In genomic region chr10:50624866-50625491, GRCh38 we compare ENCODE assay signal across 8 cellular contexts. TPM values are rescaled to one million over a fixed set of nuclear protein-coding genes. Genes with fewer than 3 reads are reported as not detected.
DNase-seq lines count a peak whose midpoint lies in the region; ATAC-seq, FAIRE-seq and TF ChIP-seq lines count a peak whose summit lies in the region.

No MANE protein-coding gene starts in this region.

- H3K27me3 ChIP-seq in SU-DHL-6 (ENCODE audit: low read length): no peaks in the 10 kb centered on the region
- no peaks in the 10 kb centered on the region for H3K27me3 ChIP-seq in adrenal gland

- no peaks in the 10 kb centered on the region for H3K36me3 ChIP-seq in SU-DHL-6 (ENCODE audit: low read length)
- peaks cover 0 to 4% of the 10 kb centered on the region in 2 donors for H3K36me3 ChIP-seq in adrenal gland (replicated peaks in 1 of 2)

- H3K27ac ChIP-seq in SU-DHL-6 (ENCODE audit: low read depth, low read length) (peak overlapping the region; percentile 86), adrenal gland (peak overlapping the region; percentile 92 to 99 (median 96))

- H3K4me2 ChIP-seq in SU-DHL-6 (ENCODE audit: low read depth, low read length, poor library complexity, severe bottlenecking): peak overlapping the region; percentile 74

- H4K20me1 ChIP-seq in SU-DHL-6 (ENCODE audit: low read depth, low read length): no peaks in the 10 kb centered on the region

- H3K9ac ChIP-seq in SU-DHL-6 (ENCODE audit: low read length): peak overlapping the region; percentile 70

- no peak for FAIRE-seq in H54 (lab: Jason Lieb, UNC)

- ATAC-seq in left cardiac atrium: peak; percentile 72 to 74

- intact Hi-C loops in adrenal gland (cut with DNase I): loop anchor here in 1 of 2 donors (10.0 kb wide), 1 partner anchor 340 kb away; no protein-coding TSS in a partner anchor
- intact Hi-C loops in left cardiac atrium (cut with DNase I): loop anchor here (5.0 to 10.0 kb wide), 4 partner anchors 48 to 208 kb away; no protein-coding TSS in a partner anchor
- intact Hi-C loops in posterior vena cava (cut with DNase I): loop anchor here in 1 of 2 donors (5.0 kb wide), 1 partner anchor 208 kb away; no protein-coding TSS in a partner anchor

- H3K79me2 ChIP-seq in SU-DHL-6 (ENCODE audit: insufficient read depth, low read length): peaks cover 19% of the 10 kb centered on the region

- H2AFZ ChIP-seq in SU-DHL-6 (ENCODE audit: low read depth, low read length, severe bottlenecking): peak overlapping the region; percentile 76

- TF ChIP-seq POLR2A in H54 (IDR thresholded peaks at IDR 0.05; ENCODE audit: low read depth, low read length) (peak; percentile 55; the same call in 1 of the 2 replicates), adrenal gland (IDR thresholded peaks at IDR 0.05) (peak in 1 of 2 donors; percentile 72)

- peaks cover 8 to 26% of the 10 kb centered on the region in 2 donors for H3K4me1 ChIP-seq in adrenal gland (replicated peaks in 1 of 2)

- DNase-seq in H54 (ENCODE audit: insufficient read length, low spot score) (peak; percentile 64), adrenal gland (peak in 6 of 7 donors; percentile 70 to 83 (median 75)), left cardiac atrium (peak; percentile 71), posterior vena cava (ENCODE audit: low spot score) (peak; percentile 95), cortex of kidney (lab: John Stamatoyannopoulos, UW) (no peak)

- 0 to 2% (median 0%) methylated on average over 16 to 58 of the region's 58 CpGs for WGBS in adrenal gland, 4 donors

- no peaks in the 10 kb centered on the region for H3K9me2 ChIP-seq in SU-DHL-6 (replicated peaks; ENCODE audit: insufficient read depth, low read length)

- H3K4me3 ChIP-seq in SU-DHL-6 (ENCODE audit: insufficient read depth, low read length, poor library complexity, severe bottlenecking): peak overlapping the region; percentile 70
- peak overlapping the region; percentile 31 to 93 (median 74) for H3K4me3 ChIP-seq in adrenal gland

- H3K9me3 ChIP-seq in SU-DHL-6 (ENCODE audit: insufficient read depth, low read length) (no peaks in the 10 kb centered on the region), adrenal gland (replicated peaks in 1 of 3) (no peaks in the 10 kb centered on the region)

- H3F3A ChIP-seq in SU-DHL-6 (ENCODE audit: insufficient read depth): peaks cover 22% of the 10 kb centered on the region

- TF ChIP-seq CTCF in GM12873 (IDR thresholded peaks at IDR 0.05; ENCODE audit: insufficient read depth, low read depth, low read length, missing control alignments): peak; percentile 67
- TF ChIP-seq CTCF in LNCAP (IDR thresholded peaks at IDR 0.05): peak; percentile 49
- TF ChIP-seq CTCF in SU-DHL-6 (IDR thresholded peaks at IDR 0.05; ENCODE audit: insufficient read depth, low read length, poor library complexity, severe bottlenecking): no peak
- TF ChIP-seq CTCF in adrenal gland (IDR thresholded peaks at IDR 0.05): peak; percentile 32 to 78 (median 58)

RNA-seq across cellular contexts. Expression of gene SGMS1, which starts 1.2 kb away (rescaled TPM):
- total RNA-seq in adrenal gland: 100 to 1,000 TPM in 2 of 8 donors, 10 to 100 TPM in 6; 49.0 to 152 (median 62.2) TPM
- 10 to 100 TPM in 1 of 3 donors, 1 to 10 TPM in 2; 9.1 to 67.4 (median 9.6) TPM for polyA plus RNA-seq in adrenal gland
- total RNA-seq in left cardiac atrium: 10 to 100 TPM; 22.4 to 24.4 TPM
- total RNA-seq in posterior vena cava: 10 to 100 TPM; 33.7 to 37.5 TPM
